ENCODE assay signal across 1 cellular context in genomic region chr1:112938188-112938587, GRCh38.
TF ChIP-seq lines count a peak whose summit lies in the region.

No MANE protein-coding gene starts in this region.

TF ChIP-seq in K562, 482 proteins besides CTCF, POLR2A, EP300 and RAD21 (continued from another document):
- no peak for TF ChIP-seq CHD7 (IDR thresholded peaks at IDR 0.05; ENCODE audit: low read depth, low read length)
- peak in 1 of 2 experiments; percentile 47; a peak in 1 of 4 replicates for TF ChIP-seq ZNF318 (IDR thresholded peaks at IDR 0.05; ENCODE audit: borderline replicate concordance in 1 of 2, low read depth in 1 of 2)
- no peak for TF ChIP-seq PHB (CRISPR knock-in tag; IDR thresholded peaks at IDR 0.05)
- TF ChIP-seq NFRKB (IDR thresholded peaks at IDR 0.05; ENCODE audit: low read depth) = no peak
- TF ChIP-seq IFI16 (CRISPR knock-in tag; IDR thresholded peaks at IDR 0.05) = no peak
- no peak for TF ChIP-seq NFATC3 (IDR thresholded peaks at IDR 0.05)
- TF ChIP-seq ZNF507 (tag; conservative IDR thresholded peaks at IDR 0.05) = no peak
- 0 out of 2 replicates have a peak, but pooled peaks have one; percentile 4 for TF ChIP-seq TEAD4 (IDR thresholded peaks at IDR 0.05; ENCODE audit: low read length)
- TF ChIP-seq TEAD4 (CRISPR knock-in tag; IDR thresholded peaks at IDR 0.05; ENCODE audit: borderline replicate concordance) = no peak
- TF ChIP-seq FOXJ3 (CRISPR knock-in tag; IDR thresholded peaks at IDR 0.05) = no peak
- TF ChIP-seq ZNF347 (CRISPR knock-in tag; IDR thresholded peaks at IDR 0.05; ENCODE audit: low read depth) = no peak
- TF ChIP-seq PPARD (CRISPR knock-in tag; IDR thresholded peaks at IDR 0.05) = no peak
- no peak for TF ChIP-seq DPF2 (IDR thresholded peaks at IDR 0.05)
